Comparison of ENCODE assay signal across 12 cellular contexts in the genomic region with DNA sequence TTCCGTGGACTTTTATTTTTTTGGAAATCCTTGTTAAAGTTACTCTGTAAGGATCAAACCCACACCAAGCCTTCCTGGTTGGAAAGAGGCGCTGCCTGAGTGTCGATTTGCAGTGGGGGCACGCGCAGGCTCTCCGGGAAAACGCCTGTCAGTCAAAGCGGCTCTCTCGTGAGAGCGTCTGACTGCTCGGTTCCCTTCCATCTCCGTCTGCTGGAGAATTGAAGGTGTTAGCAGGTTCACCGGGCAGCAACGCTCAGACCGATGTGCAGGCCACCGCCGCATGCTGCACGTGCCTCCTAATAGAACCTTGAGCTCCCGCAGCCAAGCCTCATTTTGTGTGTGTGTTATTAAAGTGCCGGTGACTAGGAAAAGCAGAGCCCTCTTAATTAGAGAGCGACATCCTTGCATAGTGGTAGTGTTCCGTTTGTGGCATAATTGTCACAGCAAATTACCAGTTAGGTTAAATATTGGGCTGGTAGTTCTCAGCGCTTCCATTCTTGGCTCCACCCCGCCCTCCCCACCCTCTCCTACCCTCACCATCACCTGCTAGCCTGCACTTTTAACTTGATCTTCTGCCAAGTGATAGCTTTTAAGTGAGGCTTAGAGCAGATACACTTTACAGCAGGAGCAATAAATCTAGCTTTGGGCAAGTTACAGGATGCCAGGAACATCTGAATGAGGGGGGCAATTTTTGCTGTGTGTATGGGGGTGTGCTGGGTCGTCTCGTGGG.
DNase-seq lines count a peak whose midpoint lies in the region; ATAC-seq, FAIRE-seq and TF ChIP-seq lines count a peak whose summit lies in the region.
"Had no signal": no experiment of that assay in that cellular context is flagged by ENCODE, and none has a peak within 500 bp of the region (broad histone marks: within the 10 kb centered on the region; RNA-seq: fewer than 3 reads in every experiment).

No MANE protein-coding gene starts in this region.

- H3K9me1 ChIP-seq in keratinocyte (ENCODE audit: control insufficient read depth, extremely low read depth, insufficient read depth, low read length) = no peaks in the 10 kb centered on the region

- WGBS in prostate gland = 14% methylated on average over 26 of the region's 26 CpGs

- intact Hi-C loops in prostate gland (cut with DNase I) = loop anchor here (5.0 kb wide), 1 partner anchor 137 kb away; the partner anchor contains the start of gene OVCA2

- peak overlapping the region; percentile 3 for H3K4me2 ChIP-seq in keratinocyte (ENCODE audit: control insufficient read depth, extremely low read depth, insufficient read depth, low read depth, low read length)

- no peak overlapping the region for H3K4me3 ChIP-seq in keratinocyte (ENCODE audit: control insufficient read depth in 2 of 3, extremely low read depth in 1 of 3, insufficient read depth in 2 of 3, low read depth in 1 of 3, low read length in 3 of 3)
- no peak overlapping the region for H3K4me3 ChIP-seq in prostate gland
- H3K4me3 ChIP-seq: adrenal gland, tibial artery had no signal

- peaks cover 47% of the 10 kb centered on the region for H3K27me3 ChIP-seq in keratinocyte (ENCODE audit: control insufficient read depth, extremely low read depth, insufficient read depth, low read length)
- H3K27me3 ChIP-seq in prostate gland (replicated peaks; ENCODE audit: insufficient read depth) = no peaks in the 10 kb centered on the region

- peaks cover 6% of the 10 kb centered on the region for H3K4me1 ChIP-seq in keratinocyte (ENCODE audit: control insufficient read depth, extremely low read depth, insufficient read depth, low read length)
- no peaks in the 10 kb centered on the region for H3K4me1 ChIP-seq in prostate gland (replicated peaks)

- H3K36me3 ChIP-seq in keratinocyte (ENCODE audit: control insufficient read depth in 2 of 2, extremely low read depth in 1 of 2, insufficient read depth in 2 of 2, low read length in 2 of 2) (no peaks in the 10 kb centered on the region), prostate gland (no peaks in the 10 kb centered on the region)
- H3K36me3 ChIP-seq: adrenal gland, tibial artery had no signal

- FAIRE-seq in keratinocyte (lab: Jason Lieb, UNC) = no peak

- no peak overlapping the region for H3K9ac ChIP-seq in keratinocyte (ENCODE audit: control insufficient read depth, extremely low read depth, insufficient read depth, low read length)

- no peaks in the 10 kb centered on the region for H3K79me2 ChIP-seq in keratinocyte (ENCODE audit: control insufficient read depth, insufficient read depth, low read length)

- DNase-seq in DMS79 (lab: John Stamatoyannopoulos, UW) (peak; percentile 77), NCI-H2081 (lab: John Stamatoyannopoulos, UW) (peak; percentile 58 to 85), SHP77 (lab: John Stamatoyannopoulos, UW) (peak; percentile 82 to 85), keratinocyte (ENCODE audit: low read depth, low spot score) (no peak), prostate gland (ENCODE audit: low spot score) (no peak)
- DNase-seq: activated CD8-positive, alpha-beta memory T cell treated with anti-CD3 and anti-CD28 coated beads for 24 hours; NCI-H226; tibial artery had no signal

- ATAC-seq in HG03469 (IDR thresholded peaks at IDR 0.05; ENCODE audit: unreplicated experiment) = no peak
- ATAC-seq in GM18907 (IDR thresholded peaks at IDR 0.05; ENCODE audit: unreplicated experiment) = no peak
- ATAC-seq in GM21619 (IDR thresholded peaks at IDR 0.05; ENCODE audit: unreplicated experiment) = no peak

- H3K9me3 ChIP-seq in keratinocyte (ENCODE audit: control insufficient read depth, low read depth, low read length) (no peaks in the 10 kb centered on the region), prostate gland (no peaks in the 10 kb centered on the region)
- H3K9me3 ChIP-seq: adrenal gland, tibial artery had no signal

- H2AFZ ChIP-seq in keratinocyte (ENCODE audit: control insufficient read depth, low read length) = no peak overlapping the region

- H3K27ac ChIP-seq in keratinocyte (ENCODE audit: control insufficient read depth, insufficient read depth, low read length) (no peak overlapping the region), prostate gland (no peak overlapping the region)
- H3K27ac ChIP-seq: adrenal gland, tibial artery had no signal

- H4K20me1 ChIP-seq in keratinocyte (ENCODE audit: control insufficient read depth, extremely low read depth, insufficient read depth, low read length) = no peaks in the 10 kb centered on the region

- no peak for TF ChIP-seq POLR2A in prostate gland (IDR thresholded peaks at IDR 0.05)

- no peak for TF ChIP-seq CTCF in keratinocyte (optimal IDR thresholded peaks at IDR 0.05 in 1 of 3, IDR thresholded peaks at IDR 0.05 in 1 of 3, conservative IDR thresholded peaks at IDR 0.05 in 1 of 3; ENCODE audit: extremely low read depth in 1 of 3, insufficient read depth in 2 of 3, low read length in 3 of 3)
- no peak for TF ChIP-seq CTCF in prostate gland (IDR thresholded peaks at IDR 0.05)

- dilution Hi-C loops in keratinocyte (cut with MboI; ENCODE audit: extremely low pct_ligation_motif_present, low sequenced_read_pairs) = no loop called here

Comparison
In these comparisons a context has a peak if more than half of its experiments do, and no peak if none do; other contexts are left out.
1. DNase-seq: peak in DMS79 (single experiment), NCI-H2081 (2 of 2) and SHP77 (2 of 2); none in keratinocyte (single experiment) and prostate gland (single experiment).